ENCODE assay signal across 1 cellular context in genomic region chr16:5058476-5058875, GRCh38.
TF ChIP-seq lines count a peak whose summit lies in the region.

No MANE protein-coding gene starts in this region.

TF ChIP-seq in HepG2, 621 proteins besides CTCF, POLR2A, EP300 and RAD21 (continues in another document):
- TF ChIP-seq JARID2 (CRISPR knock-in tag; IDR thresholded peaks at IDR 0.05; ENCODE audit: insufficient replicate concordance) (no peak), NFRKB (IDR thresholded peaks at IDR 0.05) (no peak), ZNF318 (CRISPR knock-in tag; IDR thresholded peaks at IDR 0.05) (no peak), KLF15 (CRISPR knock-in tag; IDR thresholded peaks at IDR 0.05; ENCODE audit: borderline replicate concordance) (no peak), NFKB2 (CRISPR knock-in tag; IDR thresholded peaks at IDR 0.05; ENCODE audit: borderline replicate concordance) (no peak), ARID4A (CRISPR knock-in tag; IDR thresholded peaks at IDR 0.05; ENCODE audit: borderline replicate concordance) (0 out of 2 replicates have a peak, but pooled peaks have one; percentile 23), MAFF (IDR thresholded peaks at IDR 0.05; ENCODE audit: low read depth, low read length) (no peak), NBN (conservative IDR thresholded peaks at IDR 0.05) (no peak), THAP8 (CRISPR knock-in tag; IDR thresholded peaks at IDR 0.05; ENCODE audit: borderline replicate concordance) (no peak), MBD4 (IDR thresholded peaks at IDR 0.05; ENCODE audit: borderline replicate concordance, low read length) (no peak), STAG1 (CRISPR knock-in tag; IDR thresholded peaks at IDR 0.05) (peak; percentile 49), ERF (CRISPR knock-in tag; IDR thresholded peaks at IDR 0.05) (no peak), TFDP2 (CRISPR knock-in tag; IDR thresholded peaks at IDR 0.05) (no peak), ZNF704 (CRISPR knock-in tag; IDR thresholded peaks at IDR 0.05; ENCODE audit: borderline replicate concordance) (no peak), ZBTB49 (CRISPR knock-in tag; IDR thresholded peaks at IDR 0.05; ENCODE audit: borderline replicate concordance) (no peak), ZBTB20 (CRISPR knock-in tag; IDR thresholded peaks at IDR 0.05; ENCODE audit: borderline replicate concordance, low read depth) (no peak), TEF (CRISPR knock-in tag; IDR thresholded peaks at IDR 0.05) (no peak), ONECUT2 (CRISPR knock-in tag; IDR thresholded peaks at IDR 0.05) (no peak), XRCC5 (optimal IDR thresholded peaks at IDR 0.05; ENCODE audit: low read length) (peak; percentile 55), NCOR1 (IDR thresholded peaks at IDR 0.05; ENCODE audit: borderline replicate concordance, low read length) (no peak), ZBTB14 (CRISPR knock-in tag; IDR thresholded peaks at IDR 0.05) (no peak), ZNF776 (CRISPR knock-in tag; IDR thresholded peaks at IDR 0.05) (no peak), RORA (CRISPR knock-in tag; IDR thresholded peaks at IDR 0.05) (no peak), HOXA9 (CRISPR knock-in tag; IDR thresholded peaks at IDR 0.05; ENCODE audit: borderline replicate concordance) (no peak), ZNF800 (CRISPR knock-in tag; IDR thresholded peaks at IDR 0.05) (no peak), ZNF878 (CRISPR knock-in tag; IDR thresholded peaks at IDR 0.05) (no peak), ZBTB10 (CRISPR knock-in tag; IDR thresholded peaks at IDR 0.05; ENCODE audit: borderline replicate concordance) (no peak), DNMT1 (CRISPR knock-in tag; IDR thresholded peaks at IDR 0.05) (no peak)
